11 cellular contexts compared by ENCODE assay signal in the genomic region with DNA sequence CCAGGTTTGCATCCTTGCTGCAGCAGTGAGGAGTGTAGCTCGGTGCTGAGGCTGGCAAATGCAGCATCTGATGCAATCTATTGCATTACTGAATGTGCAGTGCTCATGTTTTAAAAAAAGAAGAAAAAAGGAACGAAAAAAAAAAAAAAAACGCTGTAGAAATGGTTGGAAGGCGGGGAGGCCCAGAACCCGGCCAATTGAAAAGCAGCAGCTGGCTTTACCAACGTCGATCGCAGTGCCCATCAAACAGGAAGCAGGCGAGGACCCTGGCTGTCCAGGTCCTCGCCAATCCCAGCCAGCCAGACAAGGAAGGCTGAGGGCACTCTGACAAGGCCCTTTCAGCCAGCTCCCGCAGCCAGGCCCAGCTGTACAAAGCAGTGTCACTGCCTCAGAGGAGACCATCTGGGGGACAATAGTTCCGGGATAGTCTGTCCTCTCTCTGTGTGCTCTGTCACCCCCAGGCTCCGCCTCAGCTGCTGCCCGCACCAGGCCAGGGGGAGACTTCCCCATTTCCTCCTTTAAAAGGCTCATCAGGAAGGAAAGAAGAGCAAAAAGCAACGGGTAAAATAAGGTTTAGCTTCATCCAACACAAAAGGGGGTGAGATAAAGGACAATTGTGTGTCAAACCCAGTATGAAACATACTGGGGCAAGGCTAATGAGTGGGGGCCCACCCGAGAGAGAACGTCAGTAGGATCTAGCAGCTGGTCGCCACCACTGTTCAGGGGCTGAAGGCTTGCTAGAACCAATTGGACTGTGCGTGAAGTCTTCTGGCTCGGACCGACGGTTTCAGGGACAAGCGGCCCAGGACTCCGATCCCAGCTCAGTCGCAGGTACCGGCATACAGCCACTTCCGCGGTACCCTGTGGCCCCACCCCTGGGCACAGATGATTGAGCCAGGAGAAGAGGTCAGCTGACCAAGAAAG. TPM values are rescaled to one million over a fixed set of nuclear protein-coding genes. Genes with fewer than 3 reads are reported as not detected.
A peak's percentile ranks its signal among the peaks of the same experiment; 100 is the strongest.
DNase-seq lines count a peak whose midpoint lies in the region; ATAC-seq and TF ChIP-seq lines count a peak whose summit lies in the region.
"Had no signal": no experiment of that assay in that cellular context is flagged by ENCODE, and none has a peak within 500 bp of the region (broad histone marks: within the 10 kb centered on the region; RNA-seq: fewer than 3 reads in every experiment).

No MANE protein-coding gene starts in this region.

- peaks cover 0 to 58% of the 10 kb centered on the region in 2 donors for H3K4me1 ChIP-seq in left lung

- peaks cover 67% of the 10 kb centered on the region for H3K4me1 Mint-ChIP-seq in brain
- no peaks in the 10 kb centered on the region for H3K4me1 Mint-ChIP-seq in activated T-helper 17 cell treated with anti-CD3 and anti-CD28 coated beads, Interleukin-2, amount 50 U/mL, for 72 hours

- peak; percentile 81 for DNase-seq in NOMO-1 treated with DMSO at 0.1 percent for 48 hours (lab: John Stamatoyannopoulos, UW; ENCODE audit: unreplicated experiment)
- peak; percentile 60 to 88 for DNase-seq in left lung
- no peak for DNase-seq in DMS 273 treated with DMSO at 0.1 percent for 48 hours (lab: John Stamatoyannopoulos, UW)
- DNase-seq: activated naive CD4-positive, alpha-beta T cell treated with Interleukin-2 at 50 U/mL for 16 hours; naive thymus-derived CD8-positive, alpha-beta T cell; stimulated activated naive CD4-positive, alpha-beta T cell treated with Interleukin-2 at 50 U/mL for 16 hours had no signal

- H3K27me3 Mint-ChIP-seq in brain, result no peaks in the 10 kb centered on the region
- H3K27me3 Mint-ChIP-seq in activated T-helper 17 cell treated with anti-CD3 and anti-CD28 coated beads, Interleukin-2, amount 50 U/mL, for 72 hours, result peaks cover 2% of the 10 kb centered on the region

- peak overlapping the region in 2 of 5 experiments; percentile 31 to 44 for H3K4me3 Mint-ChIP-seq in brain
- H3K4me3 Mint-ChIP-seq in activated T-helper 17 cell treated with anti-CD3 and anti-CD28 coated beads, Interleukin-2, amount 50 U/mL, for 72 hours, result no peak overlapping the region
- H3K4me3 Mint-ChIP-seq: naive thymus-derived CD8-positive, alpha-beta T cell had no signal

- no peaks in the 10 kb centered on the region for H3K36me3 Mint-ChIP-seq in brain
- H3K36me3 Mint-ChIP-seq in activated T-helper 17 cell treated with anti-CD3 and anti-CD28 coated beads, Interleukin-2, amount 50 U/mL, for 72 hours (ENCODE audit: low read depth), result no peaks in the 10 kb centered on the region

- peak; percentile 58 for ATAC-seq in left lung
- no peak for ATAC-seq in activated T-helper 17 cell treated with anti-CD3 and anti-CD28 coated beads, Interleukin-2, amount 50 U/mL, for 72 hours (replicated peaks)
- ATAC-seq in HG03139 (IDR thresholded peaks at IDR 0.05; ENCODE audit: unreplicated experiment), result no peak
- ATAC-seq: naive thymus-derived CD8-positive, alpha-beta T cell had no signal

- H3K27ac Mint-ChIP-seq in brain, result peak overlapping the region; percentile 85 to 99 (median 88)
- no peak overlapping the region for H3K27ac Mint-ChIP-seq in activated T-helper 17 cell treated with anti-CD3 and anti-CD28 coated beads, Interleukin-2, amount 50 U/mL, for 72 hours
- H3K27ac Mint-ChIP-seq: naive thymus-derived CD8-positive, alpha-beta T cell had no signal

- no peak for TF ChIP-seq CTCF in brain (conservative IDR thresholded peaks at IDR 0.05)
- TF ChIP-seq CTCF in left lung (IDR thresholded peaks at IDR 0.05), result no peak

- no peaks in the 10 kb centered on the region for H3K36me3 ChIP-seq in left lung
- H3K36me3 ChIP-seq: SJSA1 had no signal

- H3K9me3 Mint-ChIP-seq in brain, result peaks cover 0 to 9% (median 7%) of the 10 kb centered on the region in 5 experiments
- no peaks in the 10 kb centered on the region for H3K9me3 Mint-ChIP-seq in activated T-helper 17 cell treated with anti-CD3 and anti-CD28 coated beads, Interleukin-2, amount 50 U/mL, for 72 hours
- H3K9me3 Mint-ChIP-seq: naive thymus-derived CD8-positive, alpha-beta T cell had no signal

- no peaks in the 10 kb centered on the region for H3K9me3 ChIP-seq in left lung
- H3K9me3 ChIP-seq: SJSA1 had no signal

- H3K27ac ChIP-seq in left lung (peak overlapping the region; percentile 26 to 92), temporal lobe (ENCODE audit: low read depth, low read length) (peak overlapping the region; percentile 97)
- H3K27ac ChIP-seq: SJSA1 had no signal

- intact Hi-C loops in left lung (cut with DNase I), result no loop called here

- H3K4me3 ChIP-seq in left lung, result no peak overlapping the region
- H3K4me3 ChIP-seq: SJSA1 had no signal

- no peaks in the 10 kb centered on the region for H3K27me3 ChIP-seq in left lung
- H3K27me3 ChIP-seq: SJSA1 had no signal

RNA-seq across cellular contexts. Expression of a gene that starts 21.6 kb away (rescaled TPM):
- 9.2 TPM for polyA plus RNA-seq in brain (ENCODE audit: insufficient read depth, low read depth, low replicate concordance)
- total RNA-seq in left lung (10 to 100 TPM; 52.5 to 59.6 TPM), temporal lobe (78.7 TPM)
- 10 to 100 TPM; 13.3 to 15.6 TPM for total RNA-seq in activated T-helper 17 cell treated with anti-CD3 and anti-CD28 coated beads, Interleukin-2, amount 50 U/mL, for 72 hours
